In the genomic region with DNA sequence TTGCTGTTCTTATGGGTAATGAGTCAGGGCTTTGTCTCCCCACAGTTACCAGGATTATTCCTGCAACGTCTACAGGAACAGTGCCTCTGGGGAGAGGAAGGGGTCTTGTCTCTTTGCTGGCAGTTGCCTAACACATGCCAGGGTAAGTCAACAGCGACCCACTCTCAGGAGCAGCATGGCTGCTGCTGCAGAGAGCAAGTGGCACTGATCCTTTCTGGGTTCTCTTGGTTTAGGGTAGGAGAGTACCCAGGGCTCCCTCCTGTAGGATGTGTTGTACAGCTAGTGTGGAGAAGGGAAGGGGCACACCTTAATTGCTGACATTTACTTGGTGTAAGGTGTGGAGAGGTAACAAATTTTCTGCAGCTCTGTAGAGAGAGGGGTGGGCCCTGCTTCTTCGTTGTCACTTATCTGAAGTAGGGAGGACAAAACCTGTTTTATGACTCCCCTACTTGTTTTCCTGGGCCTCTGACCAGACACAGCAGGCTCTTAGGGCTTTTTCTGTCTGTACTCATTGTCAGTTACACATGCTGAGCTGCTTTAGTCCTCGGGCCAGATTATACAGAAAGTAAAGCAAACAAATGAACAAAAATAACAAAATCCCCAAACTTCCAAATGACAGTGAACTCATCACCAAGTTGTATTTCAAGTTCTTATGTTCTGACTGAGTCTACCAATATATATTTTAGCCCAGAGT, we compare ENCODE assay signal across 12 cellular contexts.
DNase-seq lines count a peak whose midpoint lies in the region; ATAC-seq and TF ChIP-seq lines count a peak whose summit lies in the region.
"Had no signal": no experiment of that assay in that cellular context is flagged by ENCODE, and none has a peak within 500 bp of the region (broad histone marks: within the 10 kb centered on the region; RNA-seq: fewer than 3 reads in every experiment).

No MANE protein-coding gene starts in this region.

- ATAC-seq in RWPE2 (ENCODE audit: low read depth) (peak; percentile 21; the same call in 1 of the 3 replicates), GM19397 (IDR thresholded peaks at IDR 0.05; ENCODE audit: unreplicated experiment) (no peak)
- ATAC-seq: activated T-helper 17 cell treated with anti-CD3 and anti-CD28 coated beads, Interleukin-2, amount 50 U/mL, for 72 hours had no signal

- peak overlapping the region; percentile 18 for H3K27ac ChIP-seq in HUES48 (ENCODE audit: low read depth, low read length)
- H3K27ac ChIP-seq in RWPE2 (ENCODE audit: poor library complexity, severe bottlenecking): no peak overlapping the region
- H3K27ac ChIP-seq in temporal lobe (ENCODE audit: low read depth, low read length): peak overlapping the region; percentile 54
- H3K27ac ChIP-seq: HL-60 had no signal

- H3K27me3 ChIP-seq in HUES48 (ENCODE audit: control insufficient read depth, insufficient read depth, low read length): no peaks in the 10 kb centered on the region
- peaks cover 4% of the 10 kb centered on the region for H3K27me3 ChIP-seq in RWPE2 (ENCODE audit: insufficient read depth, poor library complexity, severe bottlenecking)

- no peaks in the 10 kb centered on the region for H3K36me3 ChIP-seq in HUES48 (ENCODE audit: control insufficient read depth, insufficient read depth, low read length)
- H3K36me3 ChIP-seq in RWPE2 (ENCODE audit: low read depth): no peaks in the 10 kb centered on the region

- H3K4me3 ChIP-seq in HUES48 (ENCODE audit: low read depth, low read length) (no peak overlapping the region), RWPE2 (ENCODE audit: severe bottlenecking) (no peak overlapping the region)

- DNase-seq in RWPE2 (ENCODE audit: low spot score): no peak
- peak; percentile 69 for DNase-seq in islet precursor cell
- DNase-seq in dedifferentiated amniotic fluid mesenchymal stem cell (ENCODE audit: extremely low spot score): no peak
- DNase-seq in erythroblast (lab: John Stamatoyannopoulos, UW): no peak
- DNase-seq in Kasumi-1 (lab: John Stamatoyannopoulos, UW): no peak
- DNase-seq: activated B cell treated with CpG ODN at 0.5 μM for 24 hours, NCI-H2029 treated with DMSO at 0.1 percent for 48 hours had no signal

- H3K4me1 ChIP-seq in HUES48 (ENCODE audit: control insufficient read depth, insufficient read depth, low read length) (peaks cover 9% of the 10 kb centered on the region), RWPE2 (ENCODE audit: insufficient read depth, poor library complexity, severe bottlenecking) (no peaks in the 10 kb centered on the region)

- TF ChIP-seq CTCF in RWPE2 (IDR thresholded peaks at IDR 0.05; ENCODE audit: poor library complexity, severe bottlenecking): no peak

- H3K9me3 ChIP-seq in HUES48 (ENCODE audit: control insufficient read depth, insufficient read depth, low read length) (no peaks in the 10 kb centered on the region), RWPE2 (ENCODE audit: severe bottlenecking) (no peaks in the 10 kb centered on the region)

- no peak for TF ChIP-seq POLR2A in erythroblast (IDR thresholded peaks at IDR 0.05; ENCODE audit: low read length)

- H3K9ac ChIP-seq in HUES48 (ENCODE audit: low read depth, low read length): no peak overlapping the region
